In genomic region chr4:123116412-123116811, GRCh38 we compare ENCODE assay signal across 22 cellular contexts.
DNase-seq lines count a peak whose midpoint lies in the region; ATAC-seq and TF ChIP-seq lines count a peak whose summit lies in the region.
"Had no signal": no experiment of that assay in that cellular context is flagged by ENCODE, and none has a peak within 500 bp of the region (broad histone marks: within the 10 kb centered on the region; RNA-seq: fewer than 3 reads in every experiment).

No MANE protein-coding gene starts in this region.

- no peaks in the 10 kb centered on the region for H3K36me3 Mint-ChIP-seq in natural killer cell treated with Interleukin-12 subunit alpha and Interleukin-12 subunit beta and Interleukin-15 and Interleukin-18, amount 100 ng/mL, for 72 hours
- H3K36me3 Mint-ChIP-seq: IgD-negative memory B cell had no signal

- no peak for TF ChIP-seq CTCF in C4-2B (conservative IDR thresholded peaks at IDR 0.05)
- no peak for TF ChIP-seq CTCF in LNCaP clone FGC (IDR thresholded peaks at IDR 0.05; ENCODE audit: control insufficient read depth, extremely low read depth, insufficient read depth)
- no peak for TF ChIP-seq CTCF in esophagus muscularis mucosa (IDR thresholded peaks at IDR 0.05)

- no peaks in the 10 kb centered on the region for H3K27me3 ChIP-seq in esophagus muscularis mucosa
- H3K27me3 ChIP-seq: sigmoid colon had no signal

- peak overlapping the region; percentile 82; the same call in 1 of the 2 replicates for H3K27ac ChIP-seq in C4-2B
- H3K27ac ChIP-seq in esophagus muscularis mucosa (replicated peaks in 1 of 4), result no peak overlapping the region
- H3K27ac ChIP-seq: sigmoid colon had no signal

- intact Hi-C loops in esophagus muscularis mucosa (cut with DNase I), result no loop called here

- DNase-seq in LNCaP clone FGC (ENCODE audit: low read depth), result peak; percentile 88
- DNase-seq in dedifferentiated amniotic fluid mesenchymal stem cell (ENCODE audit: extremely low spot score), result peak; percentile 24
- DNase-seq in lung microvascular endothelial cell (ENCODE audit: low read depth in 2 of 2), result peak; percentile 7 to 43
- DNase-seq in NCI-H1092 treated with DMSO at 0.1 percent for 48 hours (lab: John Stamatoyannopoulos, UW), result no peak
- no peak for DNase-seq in natural killer cell treated with Interleukin-12 subunit alpha and Interleukin-12 subunit beta and Interleukin-15 and Interleukin-18, amount 100 ng/mL, for 72 hours (ENCODE audit: low spot score)
- DNase-seq in esophagus muscularis mucosa (ENCODE audit: extremely low spot score), result no peak
- DNase-seq: activated CD4-positive, alpha-beta T cell treated with anti-CD3 and anti-CD28 coated beads for 4 hours; activated naive CD4-positive, alpha-beta T cell treated with anti-CD3 and anti-CD28 coated beads, Interleukin-2, amount 10 ng/mL, durations not matched to agents 7 days and 5 days; anterior cingulate cortex; kidney; mesendoderm; MM.1S; naive thymus-derived CD4-positive, alpha-beta T cell; NCI-H146; NCI-H510A treated with DMSO at 0.1 percent for 48 hours; sigmoid colon had no signal

- TF ChIP-seq EP300 in esophagus muscularis mucosa (IDR thresholded peaks at IDR 0.05), result no peak

- no peak overlapping the region for H3K4me3 Mint-ChIP-seq in natural killer cell treated with Interleukin-12 subunit alpha and Interleukin-12 subunit beta and Interleukin-15 and Interleukin-18, amount 100 ng/mL, for 72 hours
- H3K4me3 Mint-ChIP-seq: activated naive CD4-positive, alpha-beta T cell treated with anti-CD3 and anti-CD28 coated beads, Interleukin-2, amount 10 ng/mL, durations not matched to agents 7 days and 5 days; CD14-positive monocyte; central memory CD8-positive, alpha-beta T cell; IgD-negative memory B cell; naive thymus-derived CD4-positive, alpha-beta T cell had no signal

- H3K4me1 Mint-ChIP-seq in natural killer cell treated with Interleukin-12 subunit alpha and Interleukin-12 subunit beta and Interleukin-15 and Interleukin-18, amount 100 ng/mL, for 72 hours (ENCODE audit: low read depth in 2 of 2), result no peaks in the 10 kb centered on the region
- H3K4me1 Mint-ChIP-seq: activated naive CD4-positive, alpha-beta T cell treated with anti-CD3 and anti-CD28 coated beads, Interleukin-2, amount 10 ng/mL, durations not matched to agents 7 days and 5 days; CD14-positive monocyte; central memory CD8-positive, alpha-beta T cell; IgD-negative memory B cell; naive thymus-derived CD4-positive, alpha-beta T cell had no signal

- no peaks in the 10 kb centered on the region for H3K36me3 ChIP-seq in esophagus muscularis mucosa
- H3K36me3 ChIP-seq: sigmoid colon had no signal

- TF ChIP-seq POLR2A in esophagus muscularis mucosa (IDR thresholded peaks at IDR 0.05; ENCODE audit: low read depth), result no peak

- ATAC-seq in natural killer cell treated with Interleukin-12 subunit alpha and Interleukin-12 subunit beta and Interleukin-15 and Interleukin-18, amount 100 ng/mL, for 72 hours, result no peak
- ATAC-seq in GM18870 (IDR thresholded peaks at IDR 0.05; ENCODE audit: unreplicated experiment), result no peak
- ATAC-seq: naive thymus-derived CD4-positive, alpha-beta T cell; Right ventricle myocardium inferior had no signal

- no peaks in the 10 kb centered on the region for H3K9me3 ChIP-seq in esophagus muscularis mucosa
- H3K9me3 ChIP-seq: sigmoid colon had no signal

- WGBS in esophagus muscularis mucosa, result 96% methylated on average over 1 of the region's 1 CpG

- H3K27me3 Mint-ChIP-seq in natural killer cell treated with Interleukin-12 subunit alpha and Interleukin-12 subunit beta and Interleukin-15 and Interleukin-18, amount 100 ng/mL, for 72 hours, result no peaks in the 10 kb centered on the region
- H3K27me3 Mint-ChIP-seq: activated naive CD4-positive, alpha-beta T cell treated with anti-CD3 and anti-CD28 coated beads, Interleukin-2, amount 10 ng/mL, durations not matched to agents 7 days and 5 days; central memory CD8-positive, alpha-beta T cell; IgD-negative memory B cell; naive thymus-derived CD4-positive, alpha-beta T cell had no signal

- no peak overlapping the region for H3K27ac Mint-ChIP-seq in natural killer cell treated with Interleukin-12 subunit alpha and Interleukin-12 subunit beta and Interleukin-15 and Interleukin-18, amount 100 ng/mL, for 72 hours
- H3K27ac Mint-ChIP-seq: activated naive CD4-positive, alpha-beta T cell treated with anti-CD3 and anti-CD28 coated beads, Interleukin-2, amount 10 ng/mL, durations not matched to agents 7 days and 5 days; CD14-positive monocyte; naive thymus-derived CD4-positive, alpha-beta T cell had no signal

- peaks cover 0 to 21% (median 14%) of the 10 kb centered on the region in 4 donors for H3K4me1 ChIP-seq in esophagus muscularis mucosa

- H3K4me3 ChIP-seq in LNCaP clone FGC (ENCODE audit: low read depth, low read length) (no peak overlapping the region), esophagus muscularis mucosa (no peak overlapping the region)
- H3K4me3 ChIP-seq: sigmoid colon had no signal

- no peaks in the 10 kb centered on the region for H3K9me3 Mint-ChIP-seq in natural killer cell treated with Interleukin-12 subunit alpha and Interleukin-12 subunit beta and Interleukin-15 and Interleukin-18, amount 100 ng/mL, for 72 hours
- H3K9me3 Mint-ChIP-seq: central memory CD8-positive, alpha-beta T cell had no signal

Comparison
In these comparisons a context has a peak if more than half of its experiments do, and no peak if none do; other contexts are left out.
1. DNase-seq: peak in LNCaP clone FGC (single experiment), dedifferentiated amniotic fluid mesenchymal stem cell (single experiment) and lung microvascular endothelial cell (2 of 2); none in NCI-H1092 treated with DMSO at 0.1 percent for 48 hours (single experiment), natural killer cell treated with Interleukin-12 subunit alpha and Interleukin-12 subunit beta and Interleukin-15 and Interleukin-18, amount 100 ng/mL, for 72 hours (single experiment) and esophagus muscularis mucosa (single experiment).